ENCODE assay signal across 8 cellular contexts in the genomic region with DNA sequence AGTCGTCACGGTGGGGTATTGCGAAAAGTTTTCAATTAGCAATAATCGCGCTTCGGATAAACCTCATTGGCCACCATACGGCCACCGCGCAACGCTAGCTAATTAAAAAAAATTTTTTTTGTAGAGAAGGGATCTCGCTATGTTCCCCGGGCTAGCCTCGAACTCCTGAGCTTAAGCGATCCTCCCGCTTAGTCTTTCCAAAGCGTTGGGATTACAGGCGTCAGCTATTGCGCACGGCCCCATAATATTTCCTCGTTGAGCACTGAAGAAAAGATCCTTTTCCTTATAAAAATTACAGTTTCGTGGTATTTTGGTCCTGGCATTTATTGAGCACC. TPM values are rescaled to one million over a fixed set of nuclear protein-coding genes. Genes with fewer than 3 reads are reported as not detected.
A peak's percentile ranks its signal among the peaks of the same experiment; 100 is the strongest.
DNase-seq lines count a peak whose midpoint lies in the region; ATAC-seq and TF ChIP-seq lines count a peak whose summit lies in the region.

No MANE protein-coding gene starts in this region.

- CTCF ChIA-PET in AG04449 (lab: Yijun Ruan, JAX) = interaction anchor here (0.6 to 7.6 kb wide), 10 partner anchors 8 to 74 kb away, joined by 3 to 87 read pairs (median 7); partner anchors contain the start of gene COX5B
- CTCF ChIA-PET in activated CD8-positive, alpha-beta T cell treated with anti-CD3 and anti-CD28 coated beads, Interleukin-2, amount 10 ng/mL, durations not matched to agents 7 days and 5 days (lab: Charles Lee) = interaction anchor here (1.4 to 4.6 kb wide), 10 partner anchors 8 to 74 kb away, joined by 6 to 84 read pairs (median 18); partner anchors contain the start of genes ANKRD36B and COX5B

- H3K36me3 Mint-ChIP-seq in GM23338 (ENCODE audit: low read depth) (no peaks in the 10 kb centered on the region; the same call in 2 of the 3 replicates), immature natural killer cell (no peaks in the 10 kb centered on the region)
- H3K36me3 Mint-ChIP-seq in activated CD8-positive, alpha-beta T cell treated with anti-CD3 and anti-CD28 coated beads, Interleukin-2, amount 10 ng/mL, durations not matched to agents 7 days and 5 days (ENCODE audit: low read depth) = peaks cover 10% of the 10 kb centered on the region

- TF ChIP-seq CTCF in AG04449 (IDR thresholded peaks at IDR 0.05; ENCODE audit: insufficient read depth, low read length, missing control alignments) (no peak), GM23338 (conservative IDR thresholded peaks at IDR 0.05; ENCODE audit: low read depth in 2 of 2) (no peak)

- H3K9me3 Mint-ChIP-seq in GM23338 (no peaks in the 10 kb centered on the region), immature natural killer cell (no peaks in the 10 kb centered on the region)
- no peaks in the 10 kb centered on the region for H3K9me3 Mint-ChIP-seq in activated CD8-positive, alpha-beta T cell treated with anti-CD3 and anti-CD28 coated beads, Interleukin-2, amount 10 ng/mL, durations not matched to agents 7 days and 5 days (ENCODE audit: insufficient read depth)

- peaks cover 10% of the 10 kb centered on the region; the same call in 1 of the 2 replicates for H4K20me1 ChIP-seq in GM23338 (replicated peaks; ENCODE audit: insufficient read depth)

- H3K4me2 ChIP-seq in GM23338 = peak overlapping the region; percentile 75

- H3K4me1 ChIP-seq in GM23338 (ENCODE audit: insufficient read depth) = peaks cover 18% of the 10 kb centered on the region

- ATAC-seq in GM23338 (peak; percentile 3; the same call in 1 of the 3 replicates), GM21515 (IDR thresholded peaks at IDR 0.05; ENCODE audit: unreplicated experiment) (no peak), GM21786 (IDR thresholded peaks at IDR 0.05; ENCODE audit: unreplicated experiment) (no peak)
- ATAC-seq in activated CD8-positive, alpha-beta T cell treated with anti-CD3 and anti-CD28 coated beads, Interleukin-2, amount 10 ng/mL, durations not matched to agents 7 days and 5 days = no peak

- POLR2A ChIA-PET in AG04449 (lab: Yijun Ruan, JAX) = interaction anchor here (1.0 to 2.2 kb wide), 3 partner anchors 8 to 19 kb away, joined by 3 to 22 read pairs (median 4); partner anchors contain the start of gene COX5B
- POLR2A ChIA-PET in activated CD8-positive, alpha-beta T cell treated with anti-CD3 and anti-CD28 coated beads, Interleukin-2, amount 10 ng/mL, durations not matched to agents 7 days and 5 days (lab: Charles Lee) = interaction anchor here (0.7 to 7.9 kb wide), 11 partner anchors 9 to 56 kb away, joined by 3 to 187 read pairs (median 3); partner anchors contain the start of gene COX5B

- H3K27ac ChIP-seq in GM23338 (ENCODE audit: low read depth) = peak overlapping the region; percentile 97
- peak overlapping the region; percentile 87 for H3K27ac ChIP-seq in substantia nigra (ENCODE audit: low read depth, low read length, poor library complexity, severe bottlenecking)

- H3K36me3 ChIP-seq in GM23338 (ENCODE audit: insufficient read depth) = no peaks in the 10 kb centered on the region

- H3F3A ChIP-seq in GM23338 (replicated peaks; ENCODE audit: low read depth) = peaks cover 3% of the 10 kb centered on the region; the same call in 1 of the 2 replicates

- H3K4me3 ChIP-seq in AG04449 (ENCODE audit: low read depth, low read length) (peak overlapping the region; percentile 70), GM23338 (peak overlapping the region; percentile 64)

- H3K27me3 Mint-ChIP-seq in GM23338 (ENCODE audit: insufficient read depth, low read depth, poor library complexity) (peaks cover 11% of the 10 kb centered on the region), immature natural killer cell (ENCODE audit: low read depth in 3 of 3) (peaks cover 2 to 7% (median 5%) of the 10 kb centered on the region in 3 donors)
- H3K27me3 Mint-ChIP-seq in activated CD8-positive, alpha-beta T cell treated with anti-CD3 and anti-CD28 coated beads, Interleukin-2, amount 10 ng/mL, durations not matched to agents 7 days and 5 days (ENCODE audit: low read depth) = no peaks in the 10 kb centered on the region

- peaks cover 22% of the 10 kb centered on the region for H3K79me2 ChIP-seq in GM23338 (replicated peaks; ENCODE audit: insufficient read depth)

- peak overlapping the region; percentile 28 for H2AFZ ChIP-seq in GM23338

- peak overlapping the region; percentile 97 for H3K27ac Mint-ChIP-seq in GM23338
- H3K27ac Mint-ChIP-seq in activated CD8-positive, alpha-beta T cell treated with anti-CD3 and anti-CD28 coated beads, Interleukin-2, amount 10 ng/mL, durations not matched to agents 7 days and 5 days = peak overlapping the region; percentile 96
- H3K27ac Mint-ChIP-seq in immature natural killer cell = peak overlapping the region; percentile 95 to 99 (median 97)

- peak overlapping the region; percentile 86 for H3K4me3 Mint-ChIP-seq in GM23338
- peak overlapping the region; percentile 90 for H3K4me3 Mint-ChIP-seq in activated CD8-positive, alpha-beta T cell treated with anti-CD3 and anti-CD28 coated beads, Interleukin-2, amount 10 ng/mL, durations not matched to agents 7 days and 5 days
- peak overlapping the region; percentile 88 to 98 (median 97) for H3K4me3 Mint-ChIP-seq in immature natural killer cell

- H3K27me3 ChIP-seq in GM23338 (ENCODE audit: insufficient read depth) = no peaks in the 10 kb centered on the region

- H3K4me1 Mint-ChIP-seq in GM23338 = peaks cover 19% of the 10 kb centered on the region
- peaks cover 32% of the 10 kb centered on the region for H3K4me1 Mint-ChIP-seq in activated CD8-positive, alpha-beta T cell treated with anti-CD3 and anti-CD28 coated beads, Interleukin-2, amount 10 ng/mL, durations not matched to agents 7 days and 5 days (ENCODE audit: low read depth)
- H3K4me1 Mint-ChIP-seq in immature natural killer cell = peaks cover 31 to 41% of the 10 kb centered on the region in 2 donors

- H3K9me2 ChIP-seq in GM23338 (ENCODE audit: insufficient read depth) = no peaks in the 10 kb centered on the region

- no peak for DNase-seq in AG04449 (ENCODE audit: low read depth, low spot score)
- peak; percentile 69 for DNase-seq in GM23338 (ENCODE audit: low spot score)
- no peak for DNase-seq in activated CD8-positive, alpha-beta T cell treated with anti-CD3 and anti-CD28 coated beads, Interleukin-2, amount 10 ng/mL, durations not matched to agents 7 days and 5 days
- DNase-seq in immature natural killer cell = no peak
- peak in 1 of 49 donors; percentile 54 for DNase-seq in substantia nigra (lab: John Stamatoyannopoulos, UW)
- no peak for DNase-seq in stimulated activated naive CD4-positive, alpha-beta T cell treated with Interleukin-2 at 50 U/mL for 16 hours (lab: John Stamatoyannopoulos, UW)

TF ChIP-seq in GM23338, 12 proteins besides CTCF, POLR2A, EP300 and RAD21:
- TF ChIP-seq CREB1 (CRISPR knock-in tag; IDR thresholded peaks at IDR 0.05; ENCODE audit: low read depth) (no peak), JUNB (IDR thresholded peaks at IDR 0.05; ENCODE audit: unreplicated experiment) (no peak), ZNF114 (CRISPR knock-in tag; IDR thresholded peaks at IDR 0.05) (no peak), REST (IDR thresholded peaks at IDR 0.05; ENCODE audit: unreplicated experiment) (no peak), EZH2 (IDR thresholded peaks at IDR 0.05; ENCODE audit: low read depth, unreplicated experiment) (no peak)

RNA-seq across cellular contexts. Expression of gene ACTR1B, which starts 0.8 kb away (rescaled TPM):
- 41.5 and 42.5 TPM in 2 replicates for total RNA-seq in GM23338 (2014; rRNA removed; shearing (Covaris generic))
- 27.2 and 27.4 TPM in 2 replicates for polyA plus RNA-seq in GM23338 (2016; fragmentation: Nextera tagmentation; extraction: Ambion mirVana)
- 10 to 100 TPM; 73.2 to 74.3 TPM for total RNA-seq in activated CD8-positive, alpha-beta T cell treated with anti-CD3 and anti-CD28 coated beads, Interleukin-2, amount 10 ng/mL, durations not matched to agents 7 days and 5 days
- 10 to 100 TPM; 15.3 to 19.3 (median 17.3) TPM for polyA plus RNA-seq in immature natural killer cell

RNA-seq across cellular contexts. Expression of gene C2orf92, which starts 4.9 kb away (rescaled TPM):
- total RNA-seq in GM23338 (2014; rRNA removed; shearing (Covaris generic)) = 2.6 and 2.9 TPM in 2 replicates
- polyA plus RNA-seq in GM23338 (2016; fragmentation: Nextera tagmentation; extraction: Ambion mirVana) (1.7 and 2.6 TPM in 2 replicates), immature natural killer cell (under 1 TPM in 1 of 3 donors, not detected in 2; 0.37 TPM)
- total RNA-seq in activated CD8-positive, alpha-beta T cell treated with anti-CD3 and anti-CD28 coated beads, Interleukin-2, amount 10 ng/mL, durations not matched to agents 7 days and 5 days = 1 to 10 TPM; 4.0 to 5.5 TPM

RNA-seq across cellular contexts. Expression of gene COX5B, which starts 18.7 kb away (rescaled TPM):
- total RNA-seq in GM23338 (2014; rRNA removed; shearing (Covaris generic)) = 260 and 305 TPM in 2 replicates
- polyA plus RNA-seq in GM23338 (2016; fragmentation: Nextera tagmentation; extraction: Ambion mirVana) (666 and 733 TPM in 2 replicates), immature natural killer cell (100 to 1,000 TPM; 326 to 501 (median 349) TPM)
- total RNA-seq in activated CD8-positive, alpha-beta T cell treated with anti-CD3 and anti-CD28 coated beads, Interleukin-2, amount 10 ng/mL, durations not matched to agents 7 days and 5 days = 100 to 1,000 TPM; 215 to 216 TPM

RNA-seq across cellular contexts. Expression of gene ZAP70, which starts 48.8 kb away (rescaled TPM):
- total RNA-seq in GM23338 (2014; rRNA removed; shearing (Covaris generic)) = 0.12 and 0.42 TPM in 2 replicates
- not detected in 2 replicates for polyA plus RNA-seq in GM23338 (2016; fragmentation: Nextera tagmentation; extraction: Ambion mirVana)
- 100 to 1,000 TPM; 268 to 297 TPM for total RNA-seq in activated CD8-positive, alpha-beta T cell treated with anti-CD3 and anti-CD28 coated beads, Interleukin-2, amount 10 ng/mL, durations not matched to agents 7 days and 5 days
- 100 to 1,000 TPM; 219 to 329 (median 246) TPM for polyA plus RNA-seq in immature natural killer cell
